Comparison of ENCODE assay signal across 1 cellular context in genomic region chr12:116927244-116927940, GRCh38.
A peak's percentile ranks its signal among the peaks of the same experiment; 100 is the strongest.
TF ChIP-seq lines count a peak whose summit lies in the region.

No MANE protein-coding gene starts in this region.

TF ChIP-seq in HEK293, 187 proteins besides CTCF, POLR2A, EP300 and RAD21 (continued from another document):
- TF ChIP-seq PRDM10 (tag by site-specific recombination; IDR thresholded peaks at IDR 0.05) (no peak; the same call in 1 of the 2 replicates), ZNF747 (tag by site-specific recombination; IDR thresholded peaks at IDR 0.05) (no peak), ZNF585B (tag by site-specific recombination; IDR thresholded peaks at IDR 0.05) (no peak), ZNF548 (tag by site-specific recombination; IDR thresholded peaks at IDR 0.05) (no peak), ZSCAN30 (tag by site-specific recombination; IDR thresholded peaks at IDR 0.05) (no peak), ZNF600 (tag by site-specific recombination; IDR thresholded peaks at IDR 0.05) (no peak), FEZF1 (tag by site-specific recombination; IDR thresholded peaks at IDR 0.05) (peak; percentile 93), ZNF629 (tag by site-specific recombination; IDR thresholded peaks at IDR 0.05) (no peak), ZNF692 (tag by site-specific recombination; IDR thresholded peaks at IDR 0.05) (0 out of 2 replicates have a peak, but pooled peaks have one; percentile 30), ZNF19 (tag by site-specific recombination; IDR thresholded peaks at IDR 0.05; ENCODE audit: low read depth) (no peak), ZNF324 (tag by site-specific recombination; IDR thresholded peaks at IDR 0.05) (no peak), ZNF169 (tag by site-specific recombination; IDR thresholded peaks at IDR 0.05) (no peak), ZXDB (tag by site-specific recombination; IDR thresholded peaks at IDR 0.05) (peak; percentile 56), ZNF18 (tag by site-specific recombination; IDR thresholded peaks at IDR 0.05) (no peak), MZF1 (tag by site-specific recombination; IDR thresholded peaks at IDR 0.05; ENCODE audit: borderline replicate concordance) (no peak), ZNF843 (tag by site-specific recombination; IDR thresholded peaks at IDR 0.05) (0 out of 2 replicates have a peak, but pooled peaks have one; percentile 42), YY1 (tag by site-specific recombination; IDR thresholded peaks at IDR 0.05) (no peak), IKZF3 (tag by site-specific recombination; IDR thresholded peaks at IDR 0.05) (peak; percentile 8; the same call in 1 of the 2 replicates), BCL11A (tag by site-specific recombination; IDR thresholded peaks at IDR 0.05; ENCODE audit: low read depth) (no peak), ZNF626 (tag by site-specific recombination; IDR thresholded peaks at IDR 0.05) (no peak), INSM2 (tag by site-specific recombination; IDR thresholded peaks at IDR 0.05) (no peak), MEIS1 (CRISPR knock-in tag; IDR thresholded peaks at IDR 0.05; ENCODE audit: borderline replicate concordance) (no peak), ZNF580 (tag by site-specific recombination; IDR thresholded peaks at IDR 0.05) (no peak), GFI1B (tag by site-specific recombination; IDR thresholded peaks at IDR 0.05) (no peak), ZNF76 (tag by site-specific recombination; IDR thresholded peaks at IDR 0.05; ENCODE audit: borderline replicate concordance, low read depth) (no peak), ATF2 (tag by site-specific recombination; IDR thresholded peaks at IDR 0.05; ENCODE audit: low read depth) (no peak), SP3 (tag by site-specific recombination; IDR thresholded peaks at IDR 0.05) (no peak), PRDM1 (tag by site-specific recombination; IDR thresholded peaks at IDR 0.05) (no peak), ZNF26 (tag by site-specific recombination; IDR thresholded peaks at IDR 0.05) (no peak), ZIC2 (tag by site-specific recombination; IDR thresholded peaks at IDR 0.05) (0 out of 2 replicates have a peak, but pooled peaks have one; percentile 28), ZNF211 (tag by site-specific recombination; IDR thresholded peaks at IDR 0.05; ENCODE audit: low read depth) (no peak), ZNF202 (tag by site-specific recombination; IDR thresholded peaks at IDR 0.05; ENCODE audit: borderline replicate concordance) (no peak), ZNF639 (tag by site-specific recombination; IDR thresholded peaks at IDR 0.05) (no peak), ZNF146 (tag by site-specific recombination; IDR thresholded peaks at IDR 0.05) (no peak), ZNF623 (tag by site-specific recombination; IDR thresholded peaks at IDR 0.05) (no peak), REST (tag by site-specific recombination; IDR thresholded peaks at IDR 0.05) (no peak), YY2 (tag by site-specific recombination; IDR thresholded peaks at IDR 0.05) (no peak)
